11 cellular contexts compared by ENCODE assay signal in the genomic region with DNA sequence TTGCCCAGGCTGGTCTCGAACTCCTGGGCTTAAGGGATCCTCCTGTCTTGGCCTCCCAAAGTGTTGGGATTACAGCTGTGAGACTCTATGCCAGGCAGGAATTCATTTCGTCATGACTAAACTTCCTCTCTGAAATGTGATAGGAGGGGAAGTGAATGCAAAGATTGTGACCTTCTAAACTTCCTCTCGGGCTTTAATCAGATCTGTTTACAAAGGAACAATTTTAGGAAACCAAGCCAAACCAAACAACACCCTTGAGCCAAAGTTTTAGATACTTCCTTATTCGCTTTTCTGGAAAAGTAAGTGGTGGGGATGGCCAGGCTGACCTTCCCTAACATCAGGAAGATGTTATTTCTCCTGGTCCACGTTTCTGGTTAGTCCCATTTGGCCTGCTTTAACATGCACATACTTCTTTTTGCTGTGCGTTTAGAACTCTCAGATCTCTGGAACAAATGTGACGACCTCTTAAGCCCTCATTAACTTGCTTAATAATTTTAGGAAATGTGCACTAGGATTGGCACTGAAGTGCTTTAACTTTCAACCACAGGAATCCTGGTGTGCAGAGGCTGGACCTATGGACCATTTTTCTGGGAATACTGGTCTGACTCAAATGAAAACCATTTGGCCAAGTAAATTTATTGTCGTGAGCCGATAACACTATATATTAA. TPM values are rescaled to one million over a fixed set of nuclear protein-coding genes. Genes with fewer than 3 reads are reported as not detected.
A peak's percentile ranks its signal among the peaks of the same experiment; 100 is the strongest.
DNase-seq lines count a peak whose midpoint lies in the region; ATAC-seq and TF ChIP-seq lines count a peak whose summit lies in the region.
"Had no signal": no experiment of that assay in that cellular context is flagged by ENCODE, and none has a peak within 500 bp of the region (broad histone marks: within the 10 kb centered on the region; RNA-seq: fewer than 3 reads in every experiment).

No MANE protein-coding gene starts in this region.

- ATAC-seq in HG03159 (IDR thresholded peaks at IDR 0.05; ENCODE audit: unreplicated experiment) (no peak), GM21576 (IDR thresholded peaks at IDR 0.05; ENCODE audit: unreplicated experiment) (no peak)

- CTCF ChIA-PET in PC-9 (lab: Charles Lee): no interaction called here

- peaks cover 17% of the 10 kb centered on the region; the same call in 1 of the 2 replicates for H3F3A ChIP-seq in PC-9 (ENCODE audit: insufficient read depth, low read depth)

- BruUV-seq in PC-9 (replicated peaks; lab: Mats Ljungman, UMichigan): no TSS peak

- POLR2A ChIA-PET in PC-9 (lab: Charles Lee; ENCODE audit: unreplicated experiment): no interaction called here

- no peaks in the 10 kb centered on the region for H3K79me2 ChIP-seq in PC-9 (ENCODE audit: low read depth)
- H3K79me2 ChIP-seq in fibroblast of lung (ENCODE audit: control insufficient read depth, insufficient read depth, low read length): no peaks in the 10 kb centered on the region
- H3K79me2 ChIP-seq in osteoblast (ENCODE audit: insufficient read depth, low read length): no peaks in the 10 kb centered on the region

- H3K9me2 ChIP-seq in PC-9 (ENCODE audit: insufficient read depth): no peaks in the 10 kb centered on the region

- intact Hi-C loops in PC-9 (cut with micrococcal nuclease; ENCODE audit: unreplicated experiment): no loop called here

- H3K36me3 ChIP-seq in PC-9 (ENCODE audit: low read depth) (no peaks in the 10 kb centered on the region), fibroblast of lung (ENCODE audit: control insufficient read depth, insufficient read depth, low read length) (no peaks in the 10 kb centered on the region), osteoblast (ENCODE audit: insufficient read depth, low read length) (no peaks in the 10 kb centered on the region)
- H3K36me3 ChIP-seq: SJSA1 had no signal

- H3K4me3 ChIP-seq in PC-9: no peak overlapping the region
- H3K4me3 ChIP-seq in fibroblast of lung (replicated peaks in 1 of 4; ENCODE audit: control extremely low read depth in 1 of 4, insufficient read depth in 1 of 4, low read depth in 3 of 4, low read length in 4 of 4): no peak overlapping the region
- no peak overlapping the region for H3K4me3 ChIP-seq in osteoblast (ENCODE audit: insufficient read depth, low read length)
- H3K4me3 ChIP-seq: SJSA1 had no signal

- no peaks in the 10 kb centered on the region; the same call in 1 of the 2 replicates for H3K9me3 ChIP-seq in PC-9 (ENCODE audit: insufficient read depth, low read depth)
- no peaks in the 10 kb centered on the region for H3K9me3 ChIP-seq in fibroblast of lung (ENCODE audit: control insufficient read depth, insufficient read depth, low read depth, low read length)
- H3K9me3 ChIP-seq in osteoblast (ENCODE audit: low read depth, low read length): no peaks in the 10 kb centered on the region
- H3K9me3 ChIP-seq: SJSA1 had no signal

- H3K4me1 ChIP-seq in PC-9 (replicated peaks; ENCODE audit: insufficient read depth) (peaks cover 13% of the 10 kb centered on the region), fibroblast of lung (ENCODE audit: control insufficient read depth, extremely low read depth, insufficient read depth, low read length) (peaks cover 3% of the 10 kb centered on the region), osteoblast (ENCODE audit: insufficient read depth, low read length) (peaks cover 7% of the 10 kb centered on the region)
- H3K4me1 ChIP-seq: SJSA1 had no signal

- H3K4me2 ChIP-seq in PC-9 (no peak overlapping the region), fibroblast of lung (ENCODE audit: extremely low read depth, insufficient read depth, low read length) (peak overlapping the region; percentile 68), osteoblast (ENCODE audit: insufficient read depth, low read length) (peak overlapping the region; percentile 34)

- TF ChIP-seq CTCF in PC-9 (conservative IDR thresholded peaks at IDR 0.05) (no peak), fibroblast of lung (conservative IDR thresholded peaks at IDR 0.05 in 1 of 2, IDR thresholded peaks at IDR 0.05 in 1 of 2; ENCODE audit: low read depth in 1 of 2, low read length in 2 of 2) (no peak), osteoblast (IDR thresholded peaks at IDR 0.05; ENCODE audit: extremely low read depth, low read depth, low read length) (no peak)

- H2AFZ ChIP-seq in PC-9: no peak overlapping the region
- H2AFZ ChIP-seq in fibroblast of lung (ENCODE audit: low read length): no peak overlapping the region
- H2AFZ ChIP-seq in osteoblast (ENCODE audit: low read length): no peak overlapping the region

- H4K20me1 ChIP-seq in PC-9 (ENCODE audit: insufficient read depth) (no peaks in the 10 kb centered on the region), fibroblast of lung (ENCODE audit: control insufficient read depth, extremely low read depth, insufficient read depth, low read length) (no peaks in the 10 kb centered on the region), osteoblast (ENCODE audit: insufficient read depth, low read length) (no peaks in the 10 kb centered on the region)

- peak overlapping the region; percentile 39; the same call in 1 of the 2 replicates for H3K27ac ChIP-seq in PC-9
- peak overlapping the region; percentile 55 for H3K27ac ChIP-seq in fibroblast of lung (ENCODE audit: insufficient read depth, low read length)
- H3K27ac ChIP-seq in osteoblast (ENCODE audit: low read depth, low read length): no peak overlapping the region
- H3K27ac ChIP-seq: SJSA1 had no signal

- no peaks in the 10 kb centered on the region for H3K27me3 ChIP-seq in PC-9 (ENCODE audit: insufficient read depth, low read depth)
- no peaks in the 10 kb centered on the region for H3K27me3 ChIP-seq in fibroblast of lung (ENCODE audit: control insufficient read depth, insufficient read depth, low read length)
- H3K27me3 ChIP-seq in osteoblast (ENCODE audit: insufficient read depth, low read length): no peaks in the 10 kb centered on the region
- H3K27me3 ChIP-seq: SJSA1 had no signal

- peak; percentile 79 for DNase-seq in EL
- DNase-seq in PC-9: peak in 1 of 2 experiments; percentile 86
- DNase-seq in fibroblast of lung (ENCODE audit: low read depth in 2 of 2): peak; percentile 74 to 83
- DNase-seq in osteoblast (ENCODE audit: insufficient read length, low spot score, missing footprints): peak; percentile 87
- DNase-seq in NAMALWA (ENCODE audit: low spot score): no peak
- DNase-seq in NCI-H2081 treated with DMSO at 0.1 percent for 48 hours (lab: John Stamatoyannopoulos, UW): no peak
- DNase-seq: MM.1S, substantia nigra had no signal

- no peak overlapping the region for H3K9ac ChIP-seq in fibroblast of lung (ENCODE audit: insufficient read depth, low read length)

RNA-seq across cellular contexts. Expression of a gene that starts 33.2 kb away (rescaled TPM):
- total RNA-seq in PC-9 (2021) (68.8 and 111 TPM in 2 replicates), fibroblast of lung (49.5 and 79.6 TPM in 2 replicates), osteoblast (97.5 and 99.5 TPM in 2 replicates)
- 23.8 and 26.6 TPM in 2 replicates for polyA plus RNA-seq in fibroblast of lung
- 23.5 and 26.7 TPM in 2 replicates for polyA plus RNA-seq in fibroblast of lung (2012)
- polyA minus RNA-seq in fibroblast of lung (ENCODE audit: low replicate concordance): 14.5 and 26.2 TPM in 2 replicates

RNA-seq across cellular contexts. Expression of a gene that starts 59.4 kb away (rescaled TPM):
- total RNA-seq in PC-9 (2021) (not detected in 2 replicates), fibroblast of lung (not detected in 2 replicates), osteoblast (not detected in 2 replicates)
- polyA plus RNA-seq in fibroblast of lung: not detected in 2 replicates
- polyA plus RNA-seq in fibroblast of lung (2012): not detected in 2 replicates
- not detected in 2 replicates for polyA minus RNA-seq in fibroblast of lung (ENCODE audit: low replicate concordance)
- total RNA-seq: SJSA1 had no signal

Comparison
In these comparisons a context has a peak if more than half of its experiments do, and no peak if none do; other contexts are left out.
1. DNase-seq: peak in EL (single experiment), fibroblast of lung (2 of 2) and osteoblast (single experiment); none in NAMALWA (single experiment) and NCI-H2081 treated with DMSO at 0.1 percent for 48 hours (single experiment).